1 cellular context compared by ENCODE assay signal in the genomic region with DNA sequence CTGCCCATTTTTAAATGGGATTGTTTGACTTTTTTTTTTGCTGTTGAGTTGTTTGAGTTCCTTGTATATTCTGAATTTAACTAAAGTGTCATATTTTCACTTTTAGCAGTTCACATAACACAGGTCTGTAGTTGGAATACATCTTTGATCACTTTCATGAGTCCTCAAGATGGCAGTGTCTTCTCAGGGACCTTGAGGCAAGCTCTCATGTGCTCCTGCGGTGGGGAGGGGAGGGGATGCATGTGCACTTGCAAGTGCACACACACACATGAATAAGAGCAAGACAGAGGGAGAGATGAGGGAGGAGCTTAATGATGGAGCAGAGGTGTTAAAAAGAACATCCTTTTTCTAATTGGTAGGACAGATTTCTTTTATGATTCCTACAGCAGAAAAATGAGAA.
TF ChIP-seq lines count a peak whose summit lies in the region.

No MANE protein-coding gene starts in this region.

TF ChIP-seq in GM23338, 12 proteins besides CTCF, POLR2A, EP300 and RAD21 (continued from another document):
- no peak for TF ChIP-seq POLR2AphosphoS5 (IDR thresholded peaks at IDR 0.05; ENCODE audit: low read depth)
- TF ChIP-seq, protein P1, sequence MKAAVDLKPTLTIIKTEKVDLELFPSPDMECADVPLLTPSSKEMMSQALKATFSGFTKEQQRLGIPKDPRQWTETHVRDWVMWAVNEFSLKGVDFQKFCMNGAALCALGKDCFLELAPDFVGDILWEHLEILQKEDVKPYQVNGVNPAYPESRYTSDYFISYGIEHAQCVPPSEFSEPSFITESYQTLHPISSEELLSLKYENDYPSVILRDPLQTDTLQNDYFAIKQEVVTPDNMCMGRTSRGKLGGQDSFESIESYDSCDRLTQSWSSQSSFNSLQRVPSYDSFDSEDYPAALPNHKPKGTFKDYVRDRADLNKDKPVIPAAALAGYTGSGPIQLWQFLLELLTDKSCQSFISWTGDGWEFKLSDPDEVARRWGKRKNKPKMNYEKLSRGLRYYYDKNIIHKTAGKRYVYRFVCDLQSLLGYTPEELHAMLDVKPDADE (IDR thresholded peaks at IDR 0.05) = no peak
- TF ChIP-seq, protein P2, sequence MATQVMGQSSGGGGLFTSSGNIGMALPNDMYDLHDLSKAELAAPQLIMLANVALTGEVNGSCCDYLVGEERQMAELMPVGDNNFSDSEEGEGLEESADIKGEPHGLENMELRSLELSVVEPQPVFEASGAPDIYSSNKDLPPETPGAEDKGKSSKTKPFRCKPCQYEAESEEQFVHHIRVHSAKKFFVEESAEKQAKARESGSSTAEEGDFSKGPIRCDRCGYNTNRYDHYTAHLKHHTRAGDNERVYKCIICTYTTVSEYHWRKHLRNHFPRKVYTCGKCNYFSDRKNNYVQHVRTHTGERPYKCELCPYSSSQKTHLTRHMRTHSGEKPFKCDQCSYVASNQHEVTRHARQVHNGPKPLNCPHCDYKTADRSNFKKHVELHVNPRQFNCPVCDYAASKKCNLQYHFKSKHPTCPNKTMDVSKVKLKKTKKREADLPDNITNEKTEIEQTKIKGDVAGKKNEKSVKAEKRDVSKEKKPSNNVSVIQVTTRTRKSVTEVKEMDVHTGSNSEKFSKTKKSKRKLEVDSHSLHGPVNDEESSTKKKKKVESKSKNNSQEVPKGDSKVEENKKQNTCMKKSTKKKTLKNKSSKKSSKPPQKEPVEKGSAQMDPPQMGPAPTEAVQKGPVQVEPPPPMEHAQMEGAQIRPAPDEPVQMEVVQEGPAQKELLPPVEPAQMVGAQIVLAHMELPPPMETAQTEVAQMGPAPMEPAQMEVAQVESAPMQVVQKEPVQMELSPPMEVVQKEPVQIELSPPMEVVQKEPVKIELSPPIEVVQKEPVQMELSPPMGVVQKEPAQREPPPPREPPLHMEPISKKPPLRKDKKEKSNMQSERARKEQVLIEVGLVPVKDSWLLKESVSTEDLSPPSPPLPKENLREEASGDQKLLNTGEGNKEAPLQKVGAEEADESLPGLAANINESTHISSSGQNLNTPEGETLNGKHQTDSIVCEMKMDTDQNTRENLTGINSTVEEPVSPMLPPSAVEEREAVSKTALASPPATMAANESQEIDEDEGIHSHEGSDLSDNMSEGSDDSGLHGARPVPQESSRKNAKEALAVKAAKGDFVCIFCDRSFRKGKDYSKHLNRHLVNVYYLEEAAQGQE (IDR thresholded peaks at IDR 0.05; ENCODE audit: unreplicated experiment) = no peak
TF ChIP-seq in GM23338: peak in this region for 0.
